ENCODE assay signal across 16 cellular contexts in genomic region chr14:72856530-72857264, GRCh38.
"Had no signal": no experiment of that assay in that cellular context is flagged by ENCODE, and none has a peak within 500 bp of the region (broad histone marks: within the 10 kb centered on the region; RNA-seq: fewer than 3 reads in every experiment).

No MANE protein-coding gene starts in this region.

- DNase-seq: activated CD4-positive, alpha-beta T cell treated with anti-CD3 and anti-CD28 coated beads, Interleukin-2, amount 50 U/mL, for 4 hours; activated effector memory CD4-positive, alpha-beta T cell treated with anti-CD3 and anti-CD28 coated beads, Interleukin-2, amount 50 U/mL, for 16 hours; activated T-cell treated with anti-CD3 and anti-CD28 coated beads, Interleukin-2, amount 50 U/mL, for 24 hours; effector memory CD8-positive, alpha-beta T cell; hippocampal formation; pancreas; right lobe of liver; tibial artery had no signal

- H3K4me3 ChIP-seq: neural progenitor cell, pancreas, right lobe of liver, tibial artery had no signal

- H3K27me3 Mint-ChIP-seq: activated naive CD8-positive, alpha-beta T cell; activated T-cell treated with anti-CD3 and anti-CD28 coated beads, Interleukin-2, amount 50 U/mL, for 24 hours; memory B cell; stimulated activated memory B cell treated with anti-CD40 and anti-IgM and Interleukin-4, amounts not matched to agents 10 μg/mL and 1 μg/mL and 100 μg/mL, for 72 hours had no signal

- ATAC-seq: activated CD4-positive, CD25-positive, alpha-beta regulatory T cell treated with anti-CD3 and anti-CD28 coated beads, Interleukin-2, amount 50 U/mL, for 24 hours; effector memory CD8-positive, alpha-beta T cell; pancreas had no signal

- H3K4me1 Mint-ChIP-seq: brain, neural progenitor cell had no signal

- H3K27me3 ChIP-seq: neural progenitor cell, pancreas, right lobe of liver, tibial artery had no signal

- H3K4me3 Mint-ChIP-seq: activated naive CD8-positive, alpha-beta T cell; activated T-cell treated with anti-CD3 and anti-CD28 coated beads, Interleukin-2, amount 50 U/mL, for 24 hours; brain; dendritic cell treated with granulocyte-macrophage colony-stimulating factor and Interleukin-4, amounts not matched to agents 40 ng/mL and 50 ng/mL, for 4 days; effector memory CD8-positive, alpha-beta T cell; memory B cell; neural progenitor cell; stimulated activated memory B cell treated with anti-CD40 and anti-IgM and Interleukin-4, amounts not matched to agents 10 μg/mL and 1 μg/mL and 100 μg/mL, for 72 hours had no signal

- H3K27ac Mint-ChIP-seq: activated naive CD8-positive, alpha-beta T cell; activated T-cell treated with anti-CD3 and anti-CD28 coated beads, Interleukin-2, amount 50 U/mL, for 24 hours; dendritic cell treated with granulocyte-macrophage colony-stimulating factor and Interleukin-4, amounts not matched to agents 40 ng/mL and 50 ng/mL, for 4 days; effector memory CD8-positive, alpha-beta T cell; neural progenitor cell; stimulated activated memory B cell treated with anti-CD40 and anti-IgM and Interleukin-4, amounts not matched to agents 10 μg/mL and 1 μg/mL and 100 μg/mL, for 72 hours had no signal

- H3K4me1 ChIP-seq: neural progenitor cell, pancreas had no signal

- H3K9me3 ChIP-seq: pancreas, right lobe of liver, tibial artery had no signal

- H3K36me3 ChIP-seq: neural progenitor cell, pancreas, right lobe of liver, tibial artery had no signal

- H3K27ac ChIP-seq: epithelial cell of prostate, neural progenitor cell, pancreas, right lobe of liver, tibial artery had no signal

- H3K9me3 Mint-ChIP-seq: activated T-cell treated with anti-CD3 and anti-CD28 coated beads, Interleukin-2, amount 50 U/mL, for 24 hours; brain; dendritic cell treated with granulocyte-macrophage colony-stimulating factor and Interleukin-4, amounts not matched to agents 40 ng/mL and 50 ng/mL, for 4 days; effector memory CD8-positive, alpha-beta T cell; memory B cell; stimulated activated memory B cell treated with anti-CD40 and anti-IgM and Interleukin-4, amounts not matched to agents 10 μg/mL and 1 μg/mL and 100 μg/mL, for 72 hours had no signal

- H3K36me3 Mint-ChIP-seq: activated naive CD8-positive, alpha-beta T cell; brain; neural progenitor cell had no signal
